1 cellular context compared by ENCODE assay signal in the genomic region with DNA sequence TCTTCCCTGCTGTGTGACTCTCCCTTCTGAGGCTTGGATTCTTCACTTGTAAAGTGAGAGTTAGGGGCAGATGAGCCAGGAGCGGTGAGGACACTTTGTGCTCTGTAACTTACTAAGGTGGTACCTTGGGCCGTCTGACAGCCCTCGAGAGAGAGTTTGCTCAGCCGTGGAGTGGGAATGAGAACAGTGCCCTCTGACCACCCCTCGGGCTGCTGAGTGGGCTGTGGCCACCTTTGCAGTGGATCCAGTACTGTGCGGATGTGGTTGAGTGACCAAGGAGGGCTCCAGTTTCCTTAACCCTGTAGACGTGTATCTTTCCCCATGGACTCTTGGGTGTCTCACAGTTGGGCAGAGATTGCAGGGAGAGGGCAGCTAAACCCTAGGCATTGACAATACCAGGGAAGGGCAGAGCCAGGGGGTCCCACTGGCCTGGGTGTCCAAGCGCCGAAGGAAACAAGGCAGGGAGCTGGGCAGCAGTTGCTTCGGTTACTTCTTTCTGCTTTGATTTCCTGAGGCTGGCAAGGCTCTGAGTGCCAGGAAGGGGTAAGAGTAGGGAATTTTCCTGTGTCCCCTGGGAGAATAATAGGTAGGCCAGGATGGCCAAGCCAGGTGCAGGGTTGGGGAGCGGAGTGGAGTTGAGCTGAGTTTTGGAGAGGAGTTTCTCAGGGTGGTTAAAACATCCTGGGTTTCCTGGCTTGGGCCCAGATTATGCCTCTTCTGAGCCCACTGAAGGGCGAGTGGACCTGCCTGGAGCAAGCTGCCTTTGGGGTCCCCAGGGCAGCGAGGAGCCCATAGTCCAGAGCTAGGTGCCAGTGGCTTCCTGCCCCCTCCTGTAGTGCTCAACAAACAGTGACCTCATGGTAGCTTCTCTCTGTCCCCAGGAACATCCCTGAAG.
TF ChIP-seq lines count a peak whose summit lies in the region.

No MANE protein-coding gene starts in this region.

TF ChIP-seq in GM23338, 12 proteins besides CTCF, POLR2A, EP300 and RAD21 (continued from another document):
- TF ChIP-seq, protein P1, sequence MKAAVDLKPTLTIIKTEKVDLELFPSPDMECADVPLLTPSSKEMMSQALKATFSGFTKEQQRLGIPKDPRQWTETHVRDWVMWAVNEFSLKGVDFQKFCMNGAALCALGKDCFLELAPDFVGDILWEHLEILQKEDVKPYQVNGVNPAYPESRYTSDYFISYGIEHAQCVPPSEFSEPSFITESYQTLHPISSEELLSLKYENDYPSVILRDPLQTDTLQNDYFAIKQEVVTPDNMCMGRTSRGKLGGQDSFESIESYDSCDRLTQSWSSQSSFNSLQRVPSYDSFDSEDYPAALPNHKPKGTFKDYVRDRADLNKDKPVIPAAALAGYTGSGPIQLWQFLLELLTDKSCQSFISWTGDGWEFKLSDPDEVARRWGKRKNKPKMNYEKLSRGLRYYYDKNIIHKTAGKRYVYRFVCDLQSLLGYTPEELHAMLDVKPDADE (IDR thresholded peaks at IDR 0.05), result no peak
- TF ChIP-seq JUNB (IDR thresholded peaks at IDR 0.05; ENCODE audit: unreplicated experiment), result no peak
